In the genomic region with DNA sequence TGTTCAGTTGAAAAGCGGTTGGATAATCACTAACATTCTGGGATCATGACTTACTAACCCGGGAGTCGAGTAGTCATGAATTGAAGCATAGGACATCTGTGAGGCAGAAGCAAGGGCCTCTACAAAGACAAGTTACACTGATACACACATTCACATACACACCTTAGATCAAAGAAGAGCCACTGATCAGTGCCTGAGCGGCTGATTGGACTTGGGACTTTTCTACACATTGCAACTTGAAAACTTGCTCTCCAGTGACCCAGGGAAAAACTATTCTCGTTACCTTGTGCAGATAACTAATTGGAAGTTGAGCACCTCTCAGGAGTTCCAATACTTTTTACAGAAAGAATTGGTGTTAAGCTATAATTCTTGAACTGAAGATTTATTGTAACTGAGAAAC, we compare ENCODE assay signal across 22 cellular contexts.
"Had no signal": no experiment of that assay in that cellular context is flagged by ENCODE, and none has a peak within 500 bp of the region (broad histone marks: within the 10 kb centered on the region; RNA-seq: fewer than 3 reads in every experiment).

No MANE protein-coding gene starts in this region.

- H3K36me3 Mint-ChIP-seq: brain had no signal

- ATAC-seq: activated T-cell treated with anti-CD3 and anti-CD28 coated beads, Interleukin-2, amount 50 U/mL, for 4 hours; PC-3 had no signal

- H3K4me3 Mint-ChIP-seq: activated B cell treated with CpG ODN at 0.5 μM for 24 hours; activated CD4-positive, alpha-beta memory T cell treated with anti-CD3 and anti-CD28 coated beads for 36 hours; activated CD4-positive, alpha-beta T cell treated with anti-CD3 and anti-CD28 coated beads, Interleukin-2, amount 10 ng/mL, durations not matched to agents 24 days and 14 days; activated naive CD4-positive, alpha-beta T cell treated with anti-CD3 and anti-CD28 coated beads for 36 hours; activated naive CD8-positive, alpha-beta T cell; activated T-cell treated with anti-CD3 and anti-CD28 coated beads, Interleukin-2, amount 50 U/mL, for 4 hours; T-helper 1 cell treated with Interleukin-12 subunit alpha and Interleukin-12 subunit beta and Interleukin-4 antibody, amounts not matched to agents 30 μg/mL and 1 μg/mL, for 36 hours had no signal

- DNase-seq: activated B cell treated with CpG ODN at 0.5 μM for 24 hours; activated CD4-positive, alpha-beta memory T cell treated with anti-CD3 and anti-CD28 coated beads for 36 hours; activated CD4-positive, alpha-beta T cell treated with anti-CD3 and anti-CD28 coated beads for 1 hour; activated CD4-positive, alpha-beta T cell treated with anti-CD3 and anti-CD28 coated beads, Interleukin-2, amount 10 ng/mL, durations not matched to agents 24 days and 14 days; activated CD8-positive, alpha-beta memory T cell treated with anti-CD3 and anti-CD28 coated beads for 24 hours; activated gamma-delta T cell; activated naive CD4-positive, alpha-beta T cell treated with anti-CD3 and anti-CD28 coated beads for 36 hours; activated T-cell treated with anti-CD3 and anti-CD28 coated beads, Interleukin-2, amount 50 U/mL, for 4 hours; amygdala; cerebellar nuclear complex; NCI-H1105 treated with DMSO at 0.1 percent for 48 hours; NCI-H1436 treated with DMSO at 0.1 percent for 48 hours; NCI-H187; NCI-H510A treated with DMSO at 0.1 percent for 48 hours; NCI-H69; NK-92 treated with Interleukin-12 subunit alpha and Interleukin-12 subunit beta, amount 100 ng/mL, for 24 hours; PC-3; SHP77 treated with DMSO at 0.1 percent for 48 hours; T-helper 9 cell had no signal

- H3K9me3 Mint-ChIP-seq: activated B cell treated with CpG ODN at 0.5 μM for 24 hours; activated CD4-positive, alpha-beta memory T cell treated with anti-CD3 and anti-CD28 coated beads for 36 hours; activated CD4-positive, alpha-beta T cell treated with anti-CD3 and anti-CD28 coated beads, Interleukin-2, amount 10 ng/mL, durations not matched to agents 24 days and 14 days; activated naive CD4-positive, alpha-beta T cell treated with anti-CD3 and anti-CD28 coated beads for 36 hours; activated T-cell treated with anti-CD3 and anti-CD28 coated beads, Interleukin-2, amount 50 U/mL, for 4 hours; brain; T-helper 1 cell treated with Interleukin-12 subunit alpha and Interleukin-12 subunit beta and Interleukin-4 antibody, amounts not matched to agents 30 μg/mL and 1 μg/mL, for 36 hours had no signal

- H3K4me1 Mint-ChIP-seq: activated B cell treated with CpG ODN at 0.5 μM for 24 hours had no signal

- H3K27ac Mint-ChIP-seq: activated B cell treated with CpG ODN at 0.5 μM for 24 hours; activated CD4-positive, alpha-beta memory T cell treated with anti-CD3 and anti-CD28 coated beads for 36 hours; activated CD4-positive, alpha-beta T cell treated with anti-CD3 and anti-CD28 coated beads, Interleukin-2, amount 10 ng/mL, durations not matched to agents 24 days and 14 days; activated naive CD4-positive, alpha-beta T cell treated with anti-CD3 and anti-CD28 coated beads for 36 hours; activated naive CD8-positive, alpha-beta T cell; brain; T-helper 1 cell treated with Interleukin-12 subunit alpha and Interleukin-12 subunit beta and Interleukin-4 antibody, amounts not matched to agents 30 μg/mL and 1 μg/mL, for 36 hours had no signal

- H3K27me3 Mint-ChIP-seq: activated B cell treated with CpG ODN at 0.5 μM for 24 hours; activated CD4-positive, alpha-beta memory T cell treated with anti-CD3 and anti-CD28 coated beads for 36 hours; activated CD4-positive, alpha-beta T cell treated with anti-CD3 and anti-CD28 coated beads, Interleukin-2, amount 10 ng/mL, durations not matched to agents 24 days and 14 days; activated naive CD8-positive, alpha-beta T cell; brain had no signal
